ENCODE assay signal across 8 cellular contexts in the genomic region with DNA sequence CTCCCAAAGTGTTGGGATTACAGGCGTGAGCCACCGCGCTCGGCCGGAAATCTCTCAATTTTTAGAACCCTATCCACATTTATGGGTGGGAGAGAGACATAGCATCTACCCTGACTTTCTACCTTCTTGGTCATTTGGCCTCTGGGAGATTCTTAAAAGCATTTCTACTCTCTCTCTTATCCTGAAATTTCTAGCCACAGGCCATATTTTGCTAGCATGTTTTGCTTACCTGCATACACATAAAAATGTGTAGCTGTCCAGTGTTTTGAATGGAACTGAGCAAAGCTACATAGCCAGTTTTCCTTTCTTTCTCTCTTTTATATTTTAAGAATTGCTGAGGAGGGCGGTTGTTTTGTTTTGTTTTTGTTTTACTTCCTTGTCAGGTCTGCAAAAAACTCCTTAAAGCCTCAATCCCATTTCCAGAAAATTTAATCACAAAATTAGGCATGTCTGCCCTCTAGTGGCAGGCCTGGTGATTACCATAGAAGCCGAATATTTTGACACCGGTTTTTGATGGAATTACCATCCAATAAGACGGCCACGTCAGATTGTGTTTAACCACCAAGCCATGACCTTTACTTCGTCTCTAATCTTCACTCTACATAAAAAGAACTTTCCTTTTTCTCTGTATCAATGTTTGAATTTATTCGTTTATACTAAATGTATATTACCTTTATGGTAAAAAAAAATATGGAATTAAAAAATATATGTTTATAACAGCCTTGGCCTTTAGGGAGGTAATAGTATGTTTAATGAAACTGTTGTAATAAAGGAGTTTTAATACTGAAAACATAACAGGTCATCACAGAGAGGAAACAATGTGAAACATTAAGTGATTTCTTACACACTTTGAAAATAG. TPM values are rescaled to one million over a fixed set of nuclear protein-coding genes. Genes with fewer than 3 reads are reported as not detected.
DNase-seq lines count a peak whose midpoint lies in the region; ATAC-seq and TF ChIP-seq lines count a peak whose summit lies in the region.

No MANE protein-coding gene starts in this region.

- H3K4me3 ChIP-seq in Peyer's patch (no peak overlapping the region), adipocyte (ENCODE audit: low read length) (no peak overlapping the region)

- ATAC-seq in left cardiac atrium (peak in 1 of 2 donors; percentile 23), HG02763 (IDR thresholded peaks at IDR 0.05; ENCODE audit: unreplicated experiment) (no peak)

- DNase-seq in NCI-H1105 treated with DMSO at 0.1 percent for 48 hours (lab: John Stamatoyannopoulos, UW): peak; percentile 16
- DNase-seq in NCI-H1105 (lab: John Stamatoyannopoulos, UW): no peak
- DNase-seq in HPDE6-E6E7 (ENCODE audit: extremely low spot score): peak; percentile 29
- DNase-seq in Peyer's patch: peak in 2 of 3 donors; percentile 18 to 85
- peak; percentile 88 for DNase-seq in adipocyte (ENCODE audit: low read depth)
- DNase-seq in left cardiac atrium: peak; percentile 59
- DNase-seq in renal cortical epithelial cell (ENCODE audit: low read depth): peak; percentile 44

- no peak for TF ChIP-seq POLR2A in Peyer's patch (IDR thresholded peaks at IDR 0.05)

- H3K36me3 ChIP-seq in Peyer's patch (no peaks in the 10 kb centered on the region), adipocyte (ENCODE audit: control insufficient read depth, insufficient read depth, low read length, severe bottlenecking) (no peaks in the 10 kb centered on the region)

- intact Hi-C loops in left cardiac atrium (cut with DNase I): no loop called here

- H3K4me1 ChIP-seq in Peyer's patch (no peaks in the 10 kb centered on the region), adipocyte (ENCODE audit: control insufficient read depth, insufficient read depth, low read length) (peaks cover 19% of the 10 kb centered on the region)

- peak in 5 of 6 experiments; percentile 72 to 91 (median 87) for TF ChIP-seq CTCF in Peyer's patch (IDR thresholded peaks at IDR 0.05)

- H3K27me3 ChIP-seq in Peyer's patch (no peaks in the 10 kb centered on the region), adipocyte (replicated peaks; ENCODE audit: control insufficient read depth, insufficient read depth, low read length) (no peaks in the 10 kb centered on the region)

- H3K9ac ChIP-seq in adipocyte (ENCODE audit: low read length): peak overlapping the region; percentile 75

- H3K9me3 ChIP-seq in Peyer's patch: no peaks in the 10 kb centered on the region
- no peaks in the 10 kb centered on the region for H3K9me3 ChIP-seq in adipocyte (ENCODE audit: control insufficient read depth, low read length)

- H3K27ac ChIP-seq in Peyer's patch: no peak overlapping the region

RNA-seq across cellular contexts. Expression of gene OXGR1, which starts 34.4 kb away (rescaled TPM):
- total RNA-seq in Peyer's patch: 1 to 10 TPM in 2 of 4 donors, not detected in 2; 1.2 to 1.3 TPM
- total RNA-seq in left cardiac atrium: under 1 TPM; 0.13 to 0.44 TPM
- not detected in 2 replicates for total RNA-seq in renal cortical epithelial cell
